In the genomic region with DNA sequence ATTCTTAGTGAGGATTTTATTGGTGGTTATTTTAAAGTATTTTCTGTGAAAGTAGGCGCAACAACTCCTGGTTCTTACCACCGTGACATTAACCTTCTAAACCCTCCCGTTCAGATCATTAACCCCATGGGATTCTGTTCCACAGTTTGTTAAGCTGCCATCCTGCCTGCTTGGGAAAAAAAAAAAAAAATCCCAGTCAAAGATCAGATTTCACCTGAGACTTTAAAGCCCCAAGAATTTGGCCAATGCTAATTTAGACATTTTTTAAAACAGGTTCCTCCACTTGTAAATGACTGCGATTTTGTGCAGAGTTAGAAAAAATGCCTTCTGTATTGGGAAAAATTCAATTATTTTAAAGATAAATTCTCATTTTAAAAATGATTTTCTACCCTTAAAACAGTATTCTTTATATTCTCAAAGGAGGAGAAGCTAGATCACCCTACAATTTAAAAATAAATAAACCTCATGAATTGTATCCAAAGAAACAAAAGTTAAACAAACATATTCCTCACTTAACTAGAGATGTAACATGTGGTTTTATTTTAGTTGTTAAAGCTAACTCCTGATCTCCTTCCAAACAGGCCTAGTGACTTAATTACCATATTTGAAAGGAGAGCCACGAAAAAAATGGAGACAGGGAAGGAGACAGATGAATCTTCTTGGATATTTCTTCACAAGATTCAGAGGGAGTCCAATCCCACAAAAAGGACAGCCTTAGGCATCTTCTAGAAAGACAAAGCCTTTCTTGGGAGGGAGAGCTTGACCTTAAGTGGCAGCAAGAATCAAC, we compare ENCODE assay signal across 14 cellular contexts.
A peak's percentile ranks its signal among the peaks of the same experiment; 100 is the strongest.
DNase-seq lines count a peak whose midpoint lies in the region; ATAC-seq and TF ChIP-seq lines count a peak whose summit lies in the region.
"Had no signal": no experiment of that assay in that cellular context is flagged by ENCODE, and none has a peak within 500 bp of the region (broad histone marks: within the 10 kb centered on the region; RNA-seq: fewer than 3 reads in every experiment).

No MANE protein-coding gene starts in this region.

- H3K27ac ChIP-seq in cingulate gyrus (ENCODE audit: low read depth, low read length) = peak overlapping the region; percentile 93
- H3K27ac ChIP-seq in lower lobe of right lung = peak overlapping the region; percentile 1
- H3K27ac ChIP-seq in smooth muscle cell (ENCODE audit: low read depth) = peak overlapping the region; percentile 83
- H3K27ac ChIP-seq in CD8-positive, alpha-beta memory T cell (ENCODE audit: low read depth, low read length) = no peak overlapping the region

- CTCF ChIA-PET in HEK293T (lab: Yijun Ruan, JAX) = no interaction called here
- CTCF ChIA-PET in CD8-positive, alpha-beta memory T cell (lab: Charles Lee) = no interaction called here

- intact Hi-C loops in lower lobe of right lung (cut with DNase I) = no loop called here

- H3K27me3 Mint-ChIP-seq in CD8-positive, alpha-beta memory T cell = peaks cover 0 to 2% of the 10 kb centered on the region in 2 donors
- H3K27me3 Mint-ChIP-seq in osteocyte (ENCODE audit: unreplicated experiment) = peaks cover 16% of the 10 kb centered on the region
- H3K27me3 Mint-ChIP-seq: activated CD4-positive, alpha-beta T cell treated with anti-CD3 and anti-CD28 coated beads, Interleukin-2, amount 10 ng/mL, durations not matched to agents 24 days and 14 days; activated naive CD8-positive, alpha-beta T cell; activated T-cell treated with anti-CD3 and anti-CD28 coated beads, Interleukin-2, amount 50 U/mL, for 24 hours had no signal

- POLR2A ChIA-PET in HEK293T (lab: Yijun Ruan, JAX) = no interaction called here
- POLR2A ChIA-PET in CD8-positive, alpha-beta memory T cell (lab: Charles Lee) = no interaction called here

- no peaks in the 10 kb centered on the region for H3K36me3 Mint-ChIP-seq in CD8-positive, alpha-beta memory T cell
- no peaks in the 10 kb centered on the region for H3K36me3 Mint-ChIP-seq in osteocyte (ENCODE audit: unreplicated experiment)
- H3K36me3 Mint-ChIP-seq: activated naive CD8-positive, alpha-beta T cell had no signal

- H3K4me1 Mint-ChIP-seq in CD8-positive, alpha-beta memory T cell = peaks cover 2 to 8% (median 3%) of the 10 kb centered on the region in 3 donors
- peaks cover 20% of the 10 kb centered on the region for H3K4me1 Mint-ChIP-seq in osteocyte (ENCODE audit: unreplicated experiment)

- no peak overlapping the region for H3K9ac ChIP-seq in smooth muscle cell (ENCODE audit: low read depth)

- WGBS in smooth muscle cell (ENCODE audit: low lambda C conversion rate) = 50% methylated on average over 5 of the region's 5 CpGs

- DNase-seq in HEK293T (ENCODE audit: extremely low spot score) (no peak), lower lobe of right lung (no peak), smooth muscle cell (lab: John Stamatoyannopoulos, UW; ENCODE audit: unreplicated experiment) (no peak), SW480 (ENCODE audit: low spot score) (no peak), kidney glomerular epithelial cell (lab: John Stamatoyannopoulos, UW) (no peak), osteocyte (ENCODE audit: extremely low spot score, unreplicated experiment) (no peak)
- DNase-seq in CD8-positive, alpha-beta memory T cell = no peak
- DNase-seq: activated CD4-positive, alpha-beta T cell treated with anti-CD3 and anti-CD28 coated beads, Interleukin-2, amount 10 ng/mL, durations not matched to agents 24 days and 14 days; activated T-cell treated with anti-CD3 and anti-CD28 coated beads, Interleukin-2, amount 50 U/mL, for 24 hours; NCI-H187; NCI-H69; stimulated activated CD4-positive, alpha-beta T cell treated with anti-CD3 and anti-CD28 coated beads, Interleukin-15, amount 100 ng/mL, for 24 hours had no signal

- TF ChIP-seq CTCF in lower lobe of right lung (IDR thresholded peaks at IDR 0.05) (no peak), smooth muscle cell (IDR thresholded peaks at IDR 0.05; ENCODE audit: borderline replicate concordance, insufficient read depth, poor library complexity, severe bottlenecking) (no peak), osteocyte (IDR thresholded peaks at IDR 0.05) (no peak)

- H3K4me1 ChIP-seq in lower lobe of right lung (peaks cover 34% of the 10 kb centered on the region), smooth muscle cell (ENCODE audit: low read depth) (peaks cover 30% of the 10 kb centered on the region)
- H3K4me1 ChIP-seq in CD8-positive, alpha-beta memory T cell (ENCODE audit: insufficient read depth, low read length) = no peaks in the 10 kb centered on the region

- no peaks in the 10 kb centered on the region for H3K9me3 Mint-ChIP-seq in CD8-positive, alpha-beta memory T cell
- no peaks in the 10 kb centered on the region for H3K9me3 Mint-ChIP-seq in osteocyte (ENCODE audit: unreplicated experiment)
- H3K9me3 Mint-ChIP-seq: activated CD4-positive, alpha-beta T cell treated with anti-CD3 and anti-CD28 coated beads, Interleukin-2, amount 10 ng/mL, durations not matched to agents 24 days and 14 days; activated T-cell treated with anti-CD3 and anti-CD28 coated beads, Interleukin-2, amount 50 U/mL, for 24 hours had no signal

- no peaks in the 10 kb centered on the region for H3K79me2 ChIP-seq in smooth muscle cell (ENCODE audit: low read depth)

- H3K9me3 ChIP-seq in lower lobe of right lung (no peaks in the 10 kb centered on the region), smooth muscle cell (replicated peaks; ENCODE audit: low read depth) (no peaks in the 10 kb centered on the region)
- H3K9me3 ChIP-seq in CD8-positive, alpha-beta memory T cell (ENCODE audit: low read length) = no peaks in the 10 kb centered on the region

- H2AFZ ChIP-seq in smooth muscle cell (ENCODE audit: low read depth) = no peak overlapping the region

- no peak overlapping the region for H3K4me2 ChIP-seq in smooth muscle cell

- no peak for ATAC-seq in lower lobe of right lung

- no peaks in the 10 kb centered on the region for H4K20me1 ChIP-seq in smooth muscle cell (ENCODE audit: low read depth)

- H3K36me3 ChIP-seq in lower lobe of right lung (no peaks in the 10 kb centered on the region), smooth muscle cell (ENCODE audit: low read depth) (no peaks in the 10 kb centered on the region)
- H3K36me3 ChIP-seq in CD8-positive, alpha-beta memory T cell (ENCODE audit: insufficient read depth, low read length) = no peaks in the 10 kb centered on the region

- no peak overlapping the region for H3K4me3 Mint-ChIP-seq in CD8-positive, alpha-beta memory T cell
- H3K4me3 Mint-ChIP-seq in osteocyte (ENCODE audit: unreplicated experiment) = no peak overlapping the region
- H3K4me3 Mint-ChIP-seq: activated CD4-positive, alpha-beta T cell treated with anti-CD3 and anti-CD28 coated beads, Interleukin-2, amount 10 ng/mL, durations not matched to agents 24 days and 14 days; activated naive CD8-positive, alpha-beta T cell; activated T-cell treated with anti-CD3 and anti-CD28 coated beads, Interleukin-2, amount 50 U/mL, for 24 hours had no signal

- H3K27ac Mint-ChIP-seq in CD8-positive, alpha-beta memory T cell = no peak overlapping the region
- no peak overlapping the region for H3K27ac Mint-ChIP-seq in osteocyte (ENCODE audit: unreplicated experiment)
- H3K27ac Mint-ChIP-seq: activated CD4-positive, alpha-beta T cell treated with anti-CD3 and anti-CD28 coated beads, Interleukin-2, amount 10 ng/mL, durations not matched to agents 24 days and 14 days; activated naive CD8-positive, alpha-beta T cell; activated T-cell treated with anti-CD3 and anti-CD28 coated beads, Interleukin-2, amount 50 U/mL, for 24 hours had no signal

- no peak overlapping the region for H3K4me3 ChIP-seq in lower lobe of right lung
- H3K4me3 ChIP-seq in smooth muscle cell = no peak overlapping the region
- H3K4me3 ChIP-seq in CD8-positive, alpha-beta memory T cell (ENCODE audit: low read length) = no peak overlapping the region

- H3K27me3 ChIP-seq in lower lobe of right lung (ENCODE audit: low read depth) (no peaks in the 10 kb centered on the region), smooth muscle cell (ENCODE audit: low read depth) (no peaks in the 10 kb centered on the region)
- H3K27me3 ChIP-seq in CD8-positive, alpha-beta memory T cell (ENCODE audit: insufficient read depth, low read length, poor library complexity, severe bottlenecking) = no peaks in the 10 kb centered on the region

- peaks cover 3% of the 10 kb centered on the region for H3F3A ChIP-seq in smooth muscle cell (ENCODE audit: low read depth)

TF ChIP-seq in HEK293T, 16 proteins besides CTCF, POLR2A, EP300 and RAD21:
- no peak for TF ChIP-seq L3MBTL2 (conservative IDR thresholded peaks at IDR 0.05)
- TF ChIP-seq ZNF384 (IDR thresholded peaks at IDR 0.05) = peak; percentile 73
